28 cellular contexts compared by ENCODE assay signal in genomic region chrX:14361430-14361829, GRCh38.
DNase-seq lines count a peak whose midpoint lies in the region; ATAC-seq, FAIRE-seq and TF ChIP-seq lines count a peak whose summit lies in the region.
"Had no signal": no experiment of that assay in that cellular context is flagged by ENCODE, and none has a peak within 500 bp of the region (broad histone marks: within the 10 kb centered on the region; RNA-seq: fewer than 3 reads in every experiment).

No MANE protein-coding gene starts in this region.

- no peak overlapping the region for H2BK120ac ChIP-seq in H1 (replicated peaks; ENCODE audit: low read depth, low read length)

- 68% methylated on average over 2 of the region's 2 CpGs; no CpG with 5 or more reads in 1 of the 2 experiments for WGBS in H1 (ENCODE audit: extremely low coverage in 1 of 2, insufficient coverage in 1 of 2, insufficient read length in 1 of 2, insufficient replicate concordance in 2 of 2, low coverage in 1 of 2, low lambda C conversion rate in 2 of 2, missing lambda C conversion rate in 1 of 2), 2 experiments

- no peaks in the 10 kb centered on the region for H3K27me3 ChIP-seq in GM23338 (ENCODE audit: insufficient read depth)
- no peaks in the 10 kb centered on the region for H3K27me3 ChIP-seq in HUES6 (ENCODE audit: control insufficient read depth, insufficient read depth, low read length)
- H3K27me3 ChIP-seq in H1 (replicated peaks in 1 of 4; ENCODE audit: control insufficient read depth in 3 of 4, extremely low read depth in 1 of 4, insufficient read depth in 3 of 4, low read length in 3 of 4) = no peaks in the 10 kb centered on the region
- H3K27me3 ChIP-seq: BE2C had no signal

- TF ChIP-seq EP300 in H1 (IDR thresholded peaks at IDR 0.05; ENCODE audit: borderline replicate concordance in 1 of 2, low read depth in 2 of 2, low read length in 2 of 2) = no peak

- H2BK20ac ChIP-seq in H1 (ENCODE audit: low read length) = no peak overlapping the region

- H2BK15ac ChIP-seq in H1 (ENCODE audit: low read length) = no peak overlapping the region

- H3K23ac ChIP-seq in H1 (ENCODE audit: insufficient read length) = no peak overlapping the region

- H3K27ac ChIP-seq in GM23338 (ENCODE audit: low read depth) (no peak overlapping the region), HUES6 (ENCODE audit: low read depth, low read length) (peak overlapping the region; percentile 51; the same call in 1 of the 2 replicates), H1 (ENCODE audit: low read depth, low read length) (no peak overlapping the region)
- H3K27ac ChIP-seq: 22Rv1, A549, BLaER1 had no signal

- TF ChIP-seq CTCF in GM23338 (conservative IDR thresholded peaks at IDR 0.05; ENCODE audit: low read depth in 2 of 2) (no peak), H1 (IDR thresholded peaks at IDR 0.05; ENCODE audit: control extremely low read depth in 1 of 3, insufficient read depth in 1 of 3, low read depth in 1 of 3, low read length in 3 of 3) (no peak), progenitor cell of endocrine pancreas (IDR thresholded peaks at IDR 0.05; ENCODE audit: unreplicated experiment) (no peak)

- no peak for TF ChIP-seq RAD21 in H1 (IDR thresholded peaks at IDR 0.05 in 1 of 2, conservative IDR thresholded peaks at IDR 0.05 in 1 of 2; ENCODE audit: low read depth in 2 of 2, low read length in 2 of 2)

- H3K4me1 Mint-ChIP-seq in GM23338 (peaks cover 26% of the 10 kb centered on the region), progenitor cell of endocrine pancreas (ENCODE audit: low read depth) (no peaks in the 10 kb centered on the region)
- H3K4me1 Mint-ChIP-seq: CD14-positive monocyte; CD4-positive, alpha-beta memory T cell; CD4-positive, CD25-positive, alpha-beta regulatory T cell; CD8-positive, alpha-beta memory T cell had no signal

- H4K91ac ChIP-seq in H1 (replicated peaks; ENCODE audit: insufficient read length, low read length) = no peak overlapping the region

- CTCF ChIA-PET in H1 (lab: Charles Lee; ENCODE audit: partially characterized antibody) = no interaction called here

- H3K4me2 ChIP-seq in GM23338 (peak overlapping the region; percentile 31), H1 (ENCODE audit: insufficient read depth in 1 of 2, low read depth in 2 of 2, low read length in 2 of 2) (peak overlapping the region; percentile 13 to 18; a peak in 2 of 4 replicates)
- H3K4me2 ChIP-seq: A549, BLaER1 had no signal

- H3K27ac Mint-ChIP-seq in GM23338 = no peak overlapping the region
- H3K27ac Mint-ChIP-seq in progenitor cell of endocrine pancreas = no peak overlapping the region
- H3K27ac Mint-ChIP-seq: CD14-positive monocyte; CD4-positive, alpha-beta memory T cell; CD4-positive, CD25-positive, alpha-beta regulatory T cell; CD8-positive, alpha-beta memory T cell had no signal

- no peak overlapping the region for H2AK5ac ChIP-seq in H1 (ENCODE audit: low read depth, low read length)

- H4K8ac ChIP-seq in H1 (ENCODE audit: extremely low read depth, insufficient read depth, low read length) = no peak overlapping the region

- H3K9ac ChIP-seq in HUES6 (ENCODE audit: low read length) (no peak overlapping the region), H1 (replicated peaks in 1 of 4; ENCODE audit: extremely low read depth in 1 of 4, low read depth in 3 of 4, low read length in 3 of 4) (no peak overlapping the region)
- H3K9ac ChIP-seq: BLaER1 had no signal

- no peak overlapping the region for H3K14ac ChIP-seq in H1 (ENCODE audit: insufficient read length)

- H2BK12ac ChIP-seq in H1 (ENCODE audit: low read depth, low read length) = no peak overlapping the region

- no peak overlapping the region for H4K5ac ChIP-seq in H1 (ENCODE audit: insufficient read length, low read depth, low read length)

- no peaks in the 10 kb centered on the region for H3K23me2 ChIP-seq in H1 (ENCODE audit: low read depth, low read length)

- DNase-seq in NCI-H526 (lab: John Stamatoyannopoulos, UW) (peak; percentile 21 to 27), NCI-H526 treated with DMSO at 0.1 percent for 48 hours (lab: John Stamatoyannopoulos, UW) (no peak), GM23338 (ENCODE audit: low spot score) (no peak), H1 (ENCODE audit: low read depth in 1 of 2, low spot score in 2 of 2) (no peak), OCI-M1 (lab: John Stamatoyannopoulos, UW) (no peak), progenitor cell of endocrine pancreas (ENCODE audit: low spot score, unreplicated experiment) (no peak)
- DNase-seq: ACHN; BE2C; C1 segment of cervical spinal cord; CD4-positive, alpha-beta memory T cell; CD4-positive, CD25-positive, alpha-beta regulatory T cell; CD8-positive, alpha-beta memory T cell; COR-L47; DMS 273 treated with DMSO at 0.1 percent for 48 hours; DMS153; DMS53; DMS79; DND-41; EL; GDM1 had no signal

- H3K56ac ChIP-seq in H1 (replicated peaks; ENCODE audit: insufficient read length, low read depth, low read length) = no peak overlapping the region

- no peak overlapping the region for H2BK5ac ChIP-seq in H1 (ENCODE audit: low read depth, low read length)

- H3K36me3 Mint-ChIP-seq in GM23338 (ENCODE audit: low read depth) = peaks cover 10% of the 10 kb centered on the region; the same call in 2 of the 3 replicates
- peaks cover 3% of the 10 kb centered on the region for H3K36me3 Mint-ChIP-seq in progenitor cell of endocrine pancreas (ENCODE audit: insufficient read depth)
- H3K36me3 Mint-ChIP-seq: CD14-positive monocyte; CD4-positive, alpha-beta memory T cell; CD4-positive, CD25-positive, alpha-beta regulatory T cell; CD8-positive, alpha-beta memory T cell had no signal

- no peaks in the 10 kb centered on the region for H3K27me3 Mint-ChIP-seq in GM23338 (ENCODE audit: insufficient read depth, low read depth, poor library complexity)
- no peaks in the 10 kb centered on the region for H3K27me3 Mint-ChIP-seq in progenitor cell of endocrine pancreas
- H3K27me3 Mint-ChIP-seq: CD4-positive, alpha-beta memory T cell; CD4-positive, CD25-positive, alpha-beta regulatory T cell had no signal

- no peak overlapping the region for H3K18ac ChIP-seq in H1 (ENCODE audit: extremely low read depth, low read length)

- no peak for TF ChIP-seq POLR2A in H1 (IDR thresholded peaks at IDR 0.05; ENCODE audit: control extremely low read depth in 1 of 2, low read depth in 2 of 2, low read length in 2 of 2)

- no peak for FAIRE-seq in H1 (lab: Jason Lieb, UNC)
- FAIRE-seq: GM12878, GM19239 had no signal

- ATAC-seq in GM23338 = no peak
- ATAC-seq in GM21786 (IDR thresholded peaks at IDR 0.05; ENCODE audit: unreplicated experiment) = no peak
- ATAC-seq: A549, GM12878 had no signal

- H3K4me3 ChIP-seq in GM23338 (no peak overlapping the region), HUES6 (ENCODE audit: low read depth, low read length) (no peak overlapping the region), H1 (ENCODE audit: extremely low read depth in 1 of 4, insufficient read depth in 2 of 4, low read depth in 3 of 4, low read length in 4 of 4) (no peak overlapping the region)
- H3K4me3 ChIP-seq: A549, BLaER1, GM12878 had no signal

- H3K9me3 ChIP-seq in HUES6 (ENCODE audit: control insufficient read depth, insufficient read depth, low read depth, low read length) (no peaks in the 10 kb centered on the region), H1 (ENCODE audit: insufficient read depth in 2 of 2, low read depth in 1 of 2, low read length in 1 of 2) (no peaks in the 10 kb centered on the region)
- H3K9me3 ChIP-seq: A549, BE2C, BLaER1 had no signal

- peaks cover 26% of the 10 kb centered on the region for H3K4me1 ChIP-seq in GM23338 (ENCODE audit: insufficient read depth)
- peaks cover 39% of the 10 kb centered on the region for H3K4me1 ChIP-seq in HUES6 (ENCODE audit: control insufficient read depth, insufficient read depth, low read length)
- no peaks in the 10 kb centered on the region; a peak in 2 of 7 replicates for H3K4me1 ChIP-seq in H1 (replicated peaks in 1 of 4; ENCODE audit: control insufficient read depth in 3 of 4, insufficient read depth in 4 of 4, low read length in 3 of 4)
- H3K4me1 ChIP-seq: A549, BE2C, BLaER1 had no signal

- H4K20me1 ChIP-seq in GM23338 (replicated peaks; ENCODE audit: insufficient read depth) (no peaks in the 10 kb centered on the region), H1 (replicated peaks in 1 of 2; ENCODE audit: control insufficient read depth in 1 of 2, insufficient read depth in 2 of 2, low read length in 2 of 2) (no peaks in the 10 kb centered on the region)
- H4K20me1 ChIP-seq: BLaER1 had no signal

- no peak overlapping the region for H3K4ac ChIP-seq in H1 (replicated peaks; ENCODE audit: insufficient read length, low read depth, low read length)

- POLR2A ChIA-PET in H1 (lab: Charles Lee; ENCODE audit: partially characterized antibody) = no interaction called here

- H3K79me2 ChIP-seq in GM23338 (replicated peaks; ENCODE audit: insufficient read depth) (no peaks in the 10 kb centered on the region), H1 (ENCODE audit: control insufficient read depth in 1 of 2, insufficient read depth in 2 of 2, low read length in 2 of 2) (no peaks in the 10 kb centered on the region)

- H3K9me3 Mint-ChIP-seq in GM23338 (peaks cover 4% of the 10 kb centered on the region; the same call in 2 of the 3 replicates), progenitor cell of endocrine pancreas (ENCODE audit: low read depth) (peaks cover 26% of the 10 kb centered on the region)
- H3K9me3 Mint-ChIP-seq: CD8-positive, alpha-beta memory T cell had no signal

- H3K36me3 ChIP-seq in GM23338 (ENCODE audit: insufficient read depth) = no peaks in the 10 kb centered on the region
- no peaks in the 10 kb centered on the region for H3K36me3 ChIP-seq in HUES6 (ENCODE audit: control insufficient read depth, insufficient read depth, low read length)
- no peaks in the 10 kb centered on the region for H3K36me3 ChIP-seq in H1 (ENCODE audit: control insufficient read depth in 2 of 4, insufficient read depth in 4 of 4, low read length in 3 of 4)
- H3K36me3 ChIP-seq: BE2C, BLaER1 had no signal

- H3K4me3 Mint-ChIP-seq in GM23338 = no peak overlapping the region
- H3K4me3 Mint-ChIP-seq in progenitor cell of endocrine pancreas (ENCODE audit: low read depth) = no peak overlapping the region
- H3K4me3 Mint-ChIP-seq: CD14-positive monocyte; CD4-positive, alpha-beta memory T cell; CD4-positive, CD25-positive, alpha-beta regulatory T cell; CD8-positive, alpha-beta memory T cell had no signal

- H3F3A ChIP-seq in GM23338 (replicated peaks; ENCODE audit: low read depth) = no peaks in the 10 kb centered on the region

- H2AFZ ChIP-seq in GM23338 (no peak overlapping the region), H1 (ENCODE audit: low read length) (no peak overlapping the region)

- H3K9me2 ChIP-seq in GM23338 (ENCODE audit: insufficient read depth) = peaks cover 3% of the 10 kb centered on the region; the same call in 1 of the 2 replicates

- H3K79me1 ChIP-seq in H1 (ENCODE audit: low read depth, low read length) = no peaks in the 10 kb centered on the region

TF ChIP-seq in GM23338, 12 proteins besides CTCF, POLR2A, EP300 and RAD21:
- TF ChIP-seq NANOG (IDR thresholded peaks at IDR 0.05; ENCODE audit: borderline replicate concordance) = peak; percentile 72
- no peak for TF ChIP-seq EZH2phosphoT487 (IDR thresholded peaks at IDR 0.05; ENCODE audit: unreplicated experiment)
- no peak for TF ChIP-seq EZH2 (IDR thresholded peaks at IDR 0.05; ENCODE audit: low read depth, unreplicated experiment)

TF ChIP-seq in H1, 55 proteins besides CTCF, POLR2A, EP300 and RAD21 (continues in another document):
- TF ChIP-seq GTF2F1 (IDR thresholded peaks at IDR 0.05; ENCODE audit: borderline replicate concordance, low read depth, low read length) = no peak
- no peak for TF ChIP-seq TEAD4 (IDR thresholded peaks at IDR 0.05; ENCODE audit: low read depth, low read length)

Comparison
In these comparisons a context has a peak if more than half of its experiments do, and no peak if none do; other contexts are left out.
1. DNase-seq: peak in NCI-H526 (2 of 2); none in NCI-H526 treated with DMSO at 0.1 percent for 48 hours (single experiment), GM23338 (single experiment), H1 (0 of 2), OCI-M1 (single experiment) and progenitor cell of endocrine pancreas (single experiment).